In genomic region chr14:63852817-63853730, GRCh38 we compare ENCODE assay signal across 8 cellular contexts. TPM values are rescaled to one million over a fixed set of nuclear protein-coding genes. Genes with fewer than 3 reads are reported as not detected.
DNase-seq lines count a peak whose midpoint lies in the region; ATAC-seq, FAIRE-seq and TF ChIP-seq lines count a peak whose summit lies in the region.

TSS of gene SYNE2 (plus strand) at chr14:63853004. CDS start at chr14:63909149, 56,145 bp downstream.

- H3K4me1 ChIP-seq in adrenal gland (replicated peaks in 1 of 2) (peaks cover 4 to 20% of the 10 kb centered on the region in 2 donors), left ventricle myocardium inferior (peaks cover 61% of the 10 kb centered on the region)

- DNase-seq in GM04504 (ENCODE audit: low read depth): peak; percentile 34
- DNase-seq in LHCN-M2 (ENCODE audit: low read depth): peak; percentile 68
- peak; percentile 59 to 82 (median 73) for DNase-seq in T-helper 1 cell
- peak; percentile 67 to 82 (median 77) for DNase-seq in adrenal gland
- DNase-seq in left ventricle myocardium inferior: peak; percentile 82
- peak; percentile 37 for DNase-seq in pulmonary artery endothelial cell (ENCODE audit: low read depth, low spot score)
- peak; percentile 99 for DNase-seq in urothelium cell line (ENCODE audit: low spot score)

- H3K27ac ChIP-seq in adrenal gland (peak within 1 kb of the TSS; percentile 12 to 91 (median 86)), left ventricle myocardium inferior (replicated peaks) (peak within 1 kb of the TSS; percentile 96)

- WGBS in adrenal gland, 4 donors: 1 to 2% (median 1%) methylated on average over 24 to 123 of the region's 123 CpGs

- no peaks in the 10 kb centered on the region for H3K36me3 ChIP-seq in adrenal gland (replicated peaks in 1 of 2)
- H3K36me3 ChIP-seq in left ventricle myocardium inferior: no peaks in the 10 kb centered on the region

- peak; percentile 82 for FAIRE-seq in urothelium cell line (lab: Jason Lieb, UNC)

- H3K27me3 ChIP-seq in adrenal gland (no peaks in the 10 kb centered on the region), left ventricle myocardium inferior (ENCODE audit: low read depth) (no peaks in the 10 kb centered on the region)

- H3K4me3 ChIP-seq in adrenal gland: peak within 1 kb of the TSS; percentile 14 to 98 (median 46)
- H3K4me3 ChIP-seq in left ventricle myocardium inferior: peak within 1 kb of the TSS; percentile 91

- peak; percentile 78 for ATAC-seq in GM21825 (IDR thresholded peaks at IDR 0.05; ENCODE audit: unreplicated experiment)

- intact Hi-C loops in adrenal gland (cut with DNase I): no loop called here
- intact Hi-C loops in left ventricle myocardium inferior (cut with micrococcal nuclease): no loop called here

- no peaks in the 10 kb centered on the region for H3K9me3 ChIP-seq in adrenal gland (replicated peaks in 1 of 3)
- no peaks in the 10 kb centered on the region for H3K9me3 ChIP-seq in left ventricle myocardium inferior (replicated peaks)

- peak in 3 of 6 experiments; percentile 36 to 46 (median 37) for TF ChIP-seq CTCF in adrenal gland (IDR thresholded peaks at IDR 0.05)
- TF ChIP-seq CTCF in left ventricle myocardium inferior (IDR thresholded peaks at IDR 0.05; ENCODE audit: borderline replicate concordance): peak; percentile 61

- peak in 1 of 2 donors; percentile 60 for TF ChIP-seq POLR2A in adrenal gland (IDR thresholded peaks at IDR 0.05)

RNA-seq across cellular contexts. Expression of gene SYNE2, which starts in this region (rescaled TPM):
- 11.8 and 14.8 TPM in 2 replicates for total RNA-seq in LHCN-M2 (2014; rRNA removed)
- polyA plus RNA-seq in LHCN-M2 (2012): 2.1 TPM
- total RNA-seq in adrenal gland: 100 to 1,000 TPM in 1 of 8 donors, 10 to 100 TPM in 7; 21.4 to 140 (median 63.9) TPM
- 10 to 100 TPM; 22.0 to 37.5 (median 26.9) TPM for polyA plus RNA-seq in adrenal gland
- 186 TPM for total RNA-seq in left ventricle myocardium inferior
- total RNA-seq in pulmonary artery endothelial cell: 24.9 and 63.2 TPM in 2 replicates

Comparison
In these comparisons a context has a peak if more than half of its experiments do, and no peak if none do; other contexts are left out.
1. Peak in every context shown above with its lines: DNase-seq, ATAC-seq, H3K4me3 ChIP-seq and H3K27ac ChIP-seq.
2. DNase-seq: peak in every context shown above with its lines; median percentile 99 in urothelium cell line; 82 in left ventricle myocardium inferior; 77 in adrenal gland; 73 in T-helper 1 cell; 68 in LHCN-M2; 37 in pulmonary artery endothelial cell; 34 in GM04504.